Comparison of ENCODE assay signal across 26 cellular contexts in genomic region chr4:122863626-122864025, GRCh38. TPM values are rescaled to one million over a fixed set of nuclear protein-coding genes. Genes with fewer than 3 reads are reported as not detected.
"Had no signal": no experiment of that assay in that cellular context is flagged by ENCODE, and none has a peak within 500 bp of the region (broad histone marks: within the 10 kb centered on the region; RNA-seq: fewer than 3 reads in every experiment).

No MANE protein-coding gene starts in this region.

- H3K4me1 ChIP-seq: right lobe of liver had no signal

- H3K27ac Mint-ChIP-seq: activated CD8-positive, alpha-beta T cell treated with anti-CD3 and anti-CD28 coated beads for 36 hours; activated T-helper 17 cell treated with anti-CD3 and anti-CD28 coated beads, Interleukin-2, amount 50 U/mL, for 72 hours; endodermal cell; immature natural killer cell; memory B cell; naive thymus-derived CD4-positive, alpha-beta T cell had no signal

- H3K27me3 ChIP-seq: right lobe of liver had no signal

- H3K36me3 Mint-ChIP-seq: immature natural killer cell; memory B cell; naive thymus-derived CD4-positive, alpha-beta T cell had no signal

- DNase-seq: activated CD4-positive, alpha-beta T cell treated with anti-CD3 and anti-CD28 coated beads for 1 hour; activated CD4-positive, alpha-beta T cell treated with anti-CD3 and anti-CD28 coated beads, Interleukin-2, amount 50 U/mL, for 1 hour; activated CD8-positive, alpha-beta T cell treated with anti-CD3 and anti-CD28 coated beads for 36 hours; activated gamma-delta T cell treated with Interleukin-2 at 50 U/mL for 16 hours; activated naive CD4-positive, alpha-beta T cell treated with anti-CD3 and anti-CD28 coated beads, Interleukin-2, amount 50 U/mL, for 16 hours; activated T-cell treated with anti-CD3 and anti-CD28 coated beads, Interleukin-2, amount 50 U/mL, for 4 hours; amygdala; caudate nucleus; endodermal cell; foreskin fibroblast; hypothalamus; immature natural killer cell; kidney; left colon; midbrain; naive thymus-derived CD4-positive, alpha-beta T cell; nucleus accumbens; right lobe of liver; stimulated activated CD4-positive, alpha-beta T cell treated with anti-CD3 and anti-CD28 coated beads, Interleukin-4, amount 100 ng/mL, for 1 hour; stimulated activated naive CD8-positive, alpha-beta T cell treated with anti-CD3 and anti-CD28 coated beads, Interleukin-15, Interleukin-2, amounts not matched to agents 100 U/mL and 50 U/mL, for 24 hours; T-helper 2 cell; trophoblast cell had no signal

- H3K4me3 ChIP-seq: right lobe of liver, thoracic aorta had no signal

- H3K27ac ChIP-seq: right lobe of liver had no signal

- H3K9me3 Mint-ChIP-seq: activated T-cell treated with anti-CD3 and anti-CD28 coated beads, Interleukin-2, amount 50 U/mL, for 4 hours; activated T-helper 17 cell treated with anti-CD3 and anti-CD28 coated beads, Interleukin-2, amount 50 U/mL, for 72 hours had no signal

- H3K4me3 Mint-ChIP-seq: activated CD8-positive, alpha-beta T cell treated with anti-CD3 and anti-CD28 coated beads for 36 hours; activated T-cell treated with anti-CD3 and anti-CD28 coated beads, Interleukin-2, amount 50 U/mL, for 4 hours; activated T-helper 17 cell treated with anti-CD3 and anti-CD28 coated beads, Interleukin-2, amount 50 U/mL, for 72 hours; endodermal cell; immature natural killer cell; memory B cell; naive thymus-derived CD4-positive, alpha-beta T cell had no signal

- ATAC-seq: activated CD8-positive, alpha-beta T cell treated with anti-CD3 and anti-CD28 coated beads for 36 hours; activated T-cell treated with anti-CD3 and anti-CD28 coated beads, Interleukin-2, amount 50 U/mL, for 4 hours; activated T-helper 17 cell treated with anti-CD3 and anti-CD28 coated beads, Interleukin-2, amount 50 U/mL, for 72 hours; esophagus mucosa; left colon; naive thymus-derived CD4-positive, alpha-beta T cell; right lobe of liver; stimulated activated naive CD8-positive, alpha-beta T cell treated with anti-CD3 and anti-CD28 coated beads, Interleukin-15, Interleukin-2, amounts not matched to agents 100 U/mL and 50 U/mL, for 24 hours had no signal

- H3K36me3 ChIP-seq: right lobe of liver, thoracic aorta had no signal

- H3K4me1 Mint-ChIP-seq: activated T-helper 17 cell treated with anti-CD3 and anti-CD28 coated beads, Interleukin-2, amount 50 U/mL, for 72 hours; memory B cell had no signal

- H3K9me3 ChIP-seq: right lobe of liver, thoracic aorta had no signal

RNA-seq across cellular contexts. Expression of gene FGF2, which starts 37.0 kb away (rescaled TPM):
- polyA plus RNA-seq: immature natural killer cell; naive thymus-derived CD4-positive, alpha-beta T cell had no signal
